Comparison of ENCODE assay signal across 20 cellular contexts in the genomic region with DNA sequence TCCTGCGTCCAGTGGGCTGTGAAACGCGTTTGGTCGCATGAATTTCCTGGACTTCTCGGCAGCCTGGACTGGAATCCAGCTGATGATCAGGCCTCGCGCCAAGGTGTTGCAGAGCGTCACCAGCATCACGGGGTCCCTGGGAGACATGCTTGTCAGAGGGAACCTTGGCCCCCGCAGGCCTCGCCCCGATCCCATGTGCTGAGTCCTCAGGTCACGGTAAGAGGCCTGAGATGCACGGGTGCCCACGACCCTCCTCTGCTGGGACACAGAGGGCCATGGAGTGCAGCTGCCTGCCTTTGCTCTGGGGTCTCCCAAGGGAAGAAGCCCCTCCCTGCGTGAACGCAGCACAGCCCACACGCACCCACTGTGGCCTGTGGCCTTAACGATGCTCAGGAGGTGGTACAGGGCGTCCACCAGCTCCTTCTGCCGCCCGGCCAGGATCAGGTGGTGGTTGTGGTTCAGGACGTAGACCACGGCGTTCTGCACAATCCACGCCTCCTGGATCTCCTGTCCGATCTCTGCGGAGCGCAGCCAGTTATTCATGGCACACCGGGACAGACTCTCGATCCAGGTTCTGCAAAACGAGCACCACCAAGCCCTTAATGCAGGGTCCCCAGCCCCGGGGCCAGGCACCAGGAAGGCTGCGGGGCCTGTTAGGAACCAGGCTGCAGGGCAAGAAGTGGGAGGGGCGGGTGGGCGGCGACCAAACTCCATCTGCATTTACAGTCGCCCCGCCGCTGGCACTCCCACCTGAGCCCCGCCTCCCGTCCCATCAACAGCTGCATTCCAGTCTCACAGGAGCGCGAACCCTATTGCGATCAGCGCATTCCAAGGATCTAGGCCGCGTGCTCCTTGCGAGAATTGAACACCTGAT. TPM values are rescaled to one million over a fixed set of nuclear protein-coding genes. Genes with fewer than 3 reads are reported as not detected.
DNase-seq lines count a peak whose midpoint lies in the region; ATAC-seq, FAIRE-seq and TF ChIP-seq lines count a peak whose summit lies in the region.
"Had no signal": no experiment of that assay in that cellular context is flagged by ENCODE, and none has a peak within 500 bp of the region (broad histone marks: within the 10 kb centered on the region; RNA-seq: fewer than 3 reads in every experiment).

No MANE protein-coding gene starts in this region.

- DNase-seq in Right ventricle myocardium superior = peak; percentile 37
- no peak for DNase-seq in right atrium auricular region (ENCODE audit: low spot score)
- peak; percentile 93 for DNase-seq in chondrocyte (ENCODE audit: low spot score)
- DNase-seq in mucosa of descending colon = peak in 1 of 3 donors; percentile 61
- DNase-seq in upper lobe of right lung = peak; percentile 60
- no peak for DNase-seq in NCI-H2171 (lab: John Stamatoyannopoulos, UW)
- DNase-seq in GM19239 (ENCODE audit: insufficient read length, low spot score) = no peak
- DNase-seq: activated T-cell treated with anti-CD3 and anti-CD28 coated beads, Interleukin-2, amount 50 U/mL, for 72 hours; DMS79; gastrocnemius medialis; KG1; lower lobe of right lung; NCI-H1092; NCI-H2029 treated with DMSO at 0.1 percent for 48 hours; NCI-H510A had no signal

- FAIRE-seq in GM19239 (lab: Jason Lieb, UNC) = no peak

- no peaks in the 10 kb centered on the region for H3K36me3 Mint-ChIP-seq in chondrocyte (ENCODE audit: low read depth)
- H3K36me3 Mint-ChIP-seq: CD14-positive monocyte had no signal

- H3K27me3 ChIP-seq in right atrium auricular region (no peaks in the 10 kb centered on the region), upper lobe of right lung (no peaks in the 10 kb centered on the region)
- H3K27me3 ChIP-seq: breast epithelium had no signal

- H3K9me3 Mint-ChIP-seq in chondrocyte (ENCODE audit: low read depth) = no peaks in the 10 kb centered on the region
- H3K9me3 Mint-ChIP-seq: activated T-cell treated with anti-CD3 and anti-CD28 coated beads, Interleukin-2, amount 50 U/mL, for 72 hours; CD14-positive monocyte; T-helper 1 cell treated with Interleukin-12 subunit alpha and Interleukin-12 subunit beta and Interleukin-4 antibody, amounts not matched to agents 30 μg/mL and 1 μg/mL, for 36 hours had no signal

- H3K36me3 ChIP-seq in right atrium auricular region = no peaks in the 10 kb centered on the region
- no peaks in the 10 kb centered on the region for H3K36me3 ChIP-seq in mucosa of descending colon (ENCODE audit: low read depth)
- no peaks in the 10 kb centered on the region for H3K36me3 ChIP-seq in upper lobe of right lung
- H3K36me3 ChIP-seq: breast epithelium, gastrocnemius medialis, lower lobe of right lung had no signal

- TF ChIP-seq CTCF in right atrium auricular region (IDR thresholded peaks at IDR 0.05) (no peak), chondrocyte (IDR thresholded peaks at IDR 0.05) (no peak), mucosa of descending colon (IDR thresholded peaks at IDR 0.05) (no peak), upper lobe of right lung (IDR thresholded peaks at IDR 0.05) (no peak)

- ATAC-seq in Right ventricle myocardium superior (ENCODE audit: poor library complexity) (no peak), mucosa of descending colon (peak; percentile 36), upper lobe of right lung (no peak), HG03095 (IDR thresholded peaks at IDR 0.05; ENCODE audit: unreplicated experiment) (no peak)
- ATAC-seq: activated T-cell treated with anti-CD3 and anti-CD28 coated beads, Interleukin-2, amount 50 U/mL, for 72 hours; gastrocnemius medialis; lower lobe of right lung had no signal

- H3K9me3 ChIP-seq in right atrium auricular region (no peaks in the 10 kb centered on the region), mucosa of descending colon (no peaks in the 10 kb centered on the region), upper lobe of right lung (no peaks in the 10 kb centered on the region)
- H3K9me3 ChIP-seq: breast epithelium, gastrocnemius medialis, lower lobe of right lung had no signal

- intact Hi-C loops in Right ventricle myocardium superior (cut with DNase I) (no loop called here), mucosa of descending colon (cut with DNase I, micrococcal nuclease) (no loop called here), upper lobe of right lung (cut with DNase I) (no loop called here)

- H3K4me1 Mint-ChIP-seq in chondrocyte (ENCODE audit: low read depth) = no peaks in the 10 kb centered on the region
- H3K4me1 Mint-ChIP-seq: CD14-positive monocyte had no signal

- H3K4me3 Mint-ChIP-seq in chondrocyte (ENCODE audit: unreplicated experiment) = no peak overlapping the region
- H3K4me3 Mint-ChIP-seq: activated T-cell treated with anti-CD3 and anti-CD28 coated beads, Interleukin-2, amount 50 U/mL, for 72 hours; CD14-positive monocyte; T-helper 1 cell treated with Interleukin-12 subunit alpha and Interleukin-12 subunit beta and Interleukin-4 antibody, amounts not matched to agents 30 μg/mL and 1 μg/mL, for 36 hours had no signal

- no peak overlapping the region for H3K27ac Mint-ChIP-seq in chondrocyte (ENCODE audit: unreplicated experiment)
- H3K27ac Mint-ChIP-seq: activated T-cell treated with anti-CD3 and anti-CD28 coated beads, Interleukin-2, amount 50 U/mL, for 72 hours; CD14-positive monocyte; T-helper 1 cell treated with Interleukin-12 subunit alpha and Interleukin-12 subunit beta and Interleukin-4 antibody, amounts not matched to agents 30 μg/mL and 1 μg/mL, for 36 hours had no signal

- H3K27ac ChIP-seq in right atrium auricular region (no peak overlapping the region), upper lobe of right lung (no peak overlapping the region)
- H3K27ac ChIP-seq: gastrocnemius medialis, lower lobe of right lung, VCaP had no signal

- H3K4me1 ChIP-seq in right atrium auricular region (no peaks in the 10 kb centered on the region), mucosa of descending colon (ENCODE audit: low read depth) (no peaks in the 10 kb centered on the region), upper lobe of right lung (no peaks in the 10 kb centered on the region)
- H3K4me1 ChIP-seq: breast epithelium, gastrocnemius medialis, lower lobe of right lung had no signal

- H3K27me3 Mint-ChIP-seq in chondrocyte (ENCODE audit: low read depth) = peaks cover 17% of the 10 kb centered on the region

- H3K4me3 ChIP-seq in right atrium auricular region (no peak overlapping the region), mucosa of descending colon (no peak overlapping the region), upper lobe of right lung (no peak overlapping the region)
- H3K4me3 ChIP-seq: breast epithelium, gastrocnemius medialis, lower lobe of right lung had no signal

RNA-seq across cellular contexts. Expression of gene CFAP46, which starts 29.4 kb away (rescaled TPM):
- total RNA-seq in Right ventricle myocardium superior (1.9 TPM), right atrium auricular region (1 to 10 TPM in 1 of 2 donors, under 1 TPM in 1; 0.35 to 1.5 TPM), chondrocyte (0.49 to 0.92 TPM (median 0.89 TPM) in 3 replicates), mucosa of descending colon (1 to 10 TPM in 1 of 3 donors, under 1 TPM in 1, not detected in 1; 0.78 to 1.0 TPM), upper lobe of right lung (0.52 TPM)

Comparison
In these comparisons a context has a peak if more than half of its experiments do, and no peak if none do; other contexts are left out.
1. DNase-seq: peak in Right ventricle myocardium superior (single experiment), chondrocyte (single experiment) and upper lobe of right lung (single experiment); none in right atrium auricular region (single experiment), NCI-H2171 (single experiment) and GM19239 (single experiment).